9 cellular contexts compared by ENCODE assay signal in genomic region chr5:132691755-132692631, GRCh38. TPM values are rescaled to one million over a fixed set of nuclear protein-coding genes. Genes with fewer than 3 reads are reported as not detected.
DNase-seq lines count a peak whose midpoint lies in the region; ATAC-seq, FAIRE-seq and TF ChIP-seq lines count a peak whose summit lies in the region.
"Not testable (repeated sequence)": the region's sequence is repeated elsewhere in the genome, so short reads cannot be mapped to it uniquely, and the experiment has no call there.
"Had no signal": no experiment of that assay in that cellular context is flagged by ENCODE, and none has a peak within 500 bp of the region (broad histone marks: within the 10 kb centered on the region; RNA-seq: fewer than 3 reads in every experiment).

No MANE protein-coding gene starts in this region.

- not testable (repeated sequence) for H3K4me3 ChIP-seq in astrocyte (ENCODE audit: insufficient read depth, low read depth, low read length)

- peak overlapping the region; percentile 63 for H3K27ac ChIP-seq in KOPT-K1 (ENCODE audit: low read depth, low read length, poor library complexity, severe bottlenecking)
- not testable (repeated sequence) for H3K27ac ChIP-seq in astrocyte (ENCODE audit: low read depth, low read length)
- H3K27ac ChIP-seq in epithelial cell of prostate, result peak overlapping the region; percentile 2

- not testable (repeated sequence) for DNase-seq in activated CD8-positive, alpha-beta T cell treated with anti-CD3 and anti-CD28 coated beads, Interleukin-2, amount 10 ng/mL, durations not matched to agents 7 days and 5 days; astrocyte (ENCODE audit: low read depth); epithelial cell of prostate (ENCODE audit: low read depth, low spot score); natural killer cell treated with Interleukin-12 subunit alpha and Interleukin-12 subunit beta and Interleukin-15 and Interleukin-18, amount 100 ng/mL, for 72 hours (ENCODE audit: low spot score)

- CTCF ChIA-PET in activated CD8-positive, alpha-beta T cell treated with anti-CD3 and anti-CD28 coated beads, Interleukin-2, amount 10 ng/mL, durations not matched to agents 7 days and 5 days (lab: Charles Lee), result interaction anchor here (0.8 kb wide), 1 partner anchor 165 kb away, joined by 3 read pairs; no protein-coding TSS in a partner anchor

- not testable (repeated sequence) for H2AFZ ChIP-seq in astrocyte (ENCODE audit: low read depth, low read length)

- H3K4me3 Mint-ChIP-seq in T-helper 1 cell treated with Interleukin-12 subunit alpha and Interleukin-12 subunit beta and Interleukin-4 antibody, amounts not matched to agents 30 μg/mL and 1 μg/mL, for 36 hours; activated CD8-positive, alpha-beta T cell treated with anti-CD3 and anti-CD28 coated beads, Interleukin-2, amount 10 ng/mL, durations not matched to agents 7 days and 5 days; astrocyte (ENCODE audit: unreplicated experiment): not testable (repeated sequence)
- H3K4me3 Mint-ChIP-seq in natural killer cell treated with Interleukin-12 subunit alpha and Interleukin-12 subunit beta and Interleukin-15 and Interleukin-18, amount 100 ng/mL, for 72 hours, result peak overlapping the region; percentile 19

- not testable (repeated sequence) for H3K4me1 ChIP-seq in astrocyte (ENCODE audit: insufficient read depth, low read length)

- H3K9ac ChIP-seq in astrocyte (ENCODE audit: low read length), result not testable (repeated sequence)

- TF ChIP-seq CTCF in astrocyte (IDR thresholded peaks at IDR 0.05; ENCODE audit: insufficient read depth, low read depth, low read length), result not testable (repeated sequence)

- H3K9me3 ChIP-seq in KOPT-K1 (ENCODE audit: insufficient read depth, low read length, poor library complexity, severe bottlenecking); astrocyte (ENCODE audit: insufficient read depth, low read depth, low read length): not testable (repeated sequence)

- not testable (repeated sequence) for H3K4me2 ChIP-seq in astrocyte (ENCODE audit: low read length)

- peak; percentile 57 for ATAC-seq in GM18511 (IDR thresholded peaks at IDR 0.05; ENCODE audit: unreplicated experiment)
- ATAC-seq in activated CD8-positive, alpha-beta T cell treated with anti-CD3 and anti-CD28 coated beads, Interleukin-2, amount 10 ng/mL, durations not matched to agents 7 days and 5 days; natural killer cell treated with Interleukin-12 subunit alpha and Interleukin-12 subunit beta and Interleukin-15 and Interleukin-18, amount 100 ng/mL, for 72 hours: not testable (repeated sequence)

- H3K4me1 Mint-ChIP-seq in T-helper 1 cell treated with Interleukin-12 subunit alpha and Interleukin-12 subunit beta and Interleukin-4 antibody, amounts not matched to agents 30 μg/mL and 1 μg/mL, for 36 hours (ENCODE audit: low read depth), result peaks cover 24% of the 10 kb centered on the region
- H3K4me1 Mint-ChIP-seq in activated CD8-positive, alpha-beta T cell treated with anti-CD3 and anti-CD28 coated beads, Interleukin-2, amount 10 ng/mL, durations not matched to agents 7 days and 5 days (ENCODE audit: low read depth), result peaks cover 38% of the 10 kb centered on the region
- H3K4me1 Mint-ChIP-seq in astrocyte (ENCODE audit: low read depth, unreplicated experiment), result not testable (repeated sequence)
- peaks cover 23 to 29% of the 10 kb centered on the region in 2 donors for H3K4me1 Mint-ChIP-seq in natural killer cell treated with Interleukin-12 subunit alpha and Interleukin-12 subunit beta and Interleukin-15 and Interleukin-18, amount 100 ng/mL, for 72 hours (ENCODE audit: low read depth in 2 of 2)

- not testable (repeated sequence) for FAIRE-seq in astrocyte (lab: Jason Lieb, UNC)

- not testable (repeated sequence) for H3K27me3 ChIP-seq in astrocyte (ENCODE audit: insufficient read depth, low read length)

- H3K36me3 ChIP-seq in KOPT-K1 (ENCODE audit: insufficient read depth, low read length), result peaks cover 12% of the 10 kb centered on the region
- H3K36me3 ChIP-seq in astrocyte (ENCODE audit: insufficient read depth, low read length), result not testable (repeated sequence)

- H3K27ac Mint-ChIP-seq in T-helper 1 cell treated with Interleukin-12 subunit alpha and Interleukin-12 subunit beta and Interleukin-4 antibody, amounts not matched to agents 30 μg/mL and 1 μg/mL, for 36 hours, result peak overlapping the region; percentile 9
- H3K27ac Mint-ChIP-seq in activated CD8-positive, alpha-beta T cell treated with anti-CD3 and anti-CD28 coated beads, Interleukin-2, amount 10 ng/mL, durations not matched to agents 7 days and 5 days, result peak overlapping the region; percentile 53
- H3K27ac Mint-ChIP-seq in astrocyte (ENCODE audit: unreplicated experiment), result peak overlapping the region; percentile 56
- peak overlapping the region in 1 of 2 donors; percentile 13 for H3K27ac Mint-ChIP-seq in natural killer cell treated with Interleukin-12 subunit alpha and Interleukin-12 subunit beta and Interleukin-15 and Interleukin-18, amount 100 ng/mL, for 72 hours

- H3K79me2 ChIP-seq in astrocyte (ENCODE audit: insufficient read depth, low read length), result not testable (repeated sequence)

- not testable (repeated sequence) for H3K27me3 Mint-ChIP-seq in T-helper 1 cell treated with Interleukin-12 subunit alpha and Interleukin-12 subunit beta and Interleukin-4 antibody, amounts not matched to agents 30 μg/mL and 1 μg/mL, for 36 hours (ENCODE audit: low read depth); activated CD8-positive, alpha-beta T cell treated with anti-CD3 and anti-CD28 coated beads, Interleukin-2, amount 10 ng/mL, durations not matched to agents 7 days and 5 days (ENCODE audit: low read depth); astrocyte (ENCODE audit: low read depth, unreplicated experiment); natural killer cell treated with Interleukin-12 subunit alpha and Interleukin-12 subunit beta and Interleukin-15 and Interleukin-18, amount 100 ng/mL, for 72 hours

- H4K20me1 ChIP-seq in astrocyte (ENCODE audit: insufficient read depth, low read length), result not testable (repeated sequence)

- peaks cover 14% of the 10 kb centered on the region for H3K36me3 Mint-ChIP-seq in T-helper 1 cell treated with Interleukin-12 subunit alpha and Interleukin-12 subunit beta and Interleukin-4 antibody, amounts not matched to agents 30 μg/mL and 1 μg/mL, for 36 hours (ENCODE audit: low read depth)
- peaks cover 21% of the 10 kb centered on the region for H3K36me3 Mint-ChIP-seq in activated CD8-positive, alpha-beta T cell treated with anti-CD3 and anti-CD28 coated beads, Interleukin-2, amount 10 ng/mL, durations not matched to agents 7 days and 5 days (ENCODE audit: low read depth)
- H3K36me3 Mint-ChIP-seq in astrocyte (ENCODE audit: low read depth, unreplicated experiment); natural killer cell treated with Interleukin-12 subunit alpha and Interleukin-12 subunit beta and Interleukin-15 and Interleukin-18, amount 100 ng/mL, for 72 hours: not testable (repeated sequence)

- POLR2A ChIA-PET in activated CD8-positive, alpha-beta T cell treated with anti-CD3 and anti-CD28 coated beads, Interleukin-2, amount 10 ng/mL, durations not matched to agents 7 days and 5 days (lab: Charles Lee), result not testable (repeated sequence)

- H3K9me3 Mint-ChIP-seq in T-helper 1 cell treated with Interleukin-12 subunit alpha and Interleukin-12 subunit beta and Interleukin-4 antibody, amounts not matched to agents 30 μg/mL and 1 μg/mL, for 36 hours; activated CD8-positive, alpha-beta T cell treated with anti-CD3 and anti-CD28 coated beads, Interleukin-2, amount 10 ng/mL, durations not matched to agents 7 days and 5 days (ENCODE audit: insufficient read depth); astrocyte (ENCODE audit: unreplicated experiment); natural killer cell treated with Interleukin-12 subunit alpha and Interleukin-12 subunit beta and Interleukin-15 and Interleukin-18, amount 100 ng/mL, for 72 hours: not testable (repeated sequence)

RNA-seq across cellular contexts. Expression of gene IL4, which starts 18.2 kb away (rescaled TPM):
- not detected for total RNA-seq in activated CD8-positive, alpha-beta T cell treated with anti-CD3 and anti-CD28 coated beads, Interleukin-2, amount 10 ng/mL, durations not matched to agents 7 days and 5 days
- not detected in 2 replicates for total RNA-seq in astrocyte
- total RNA-seq in natural killer cell treated with Interleukin-12 subunit alpha and Interleukin-12 subunit beta and Interleukin-15 and Interleukin-18, amount 100 ng/mL, for 72 hours, result 1 to 10 TPM in 1 of 2 donors, not detected in 1; 2.6 TPM
- total RNA-seq: B cell, GM23338 had no signal

RNA-seq across cellular contexts. Expression of gene IL13, which starts 34.0 kb away (rescaled TPM):
- 1 to 10 TPM; 1.4 to 1.6 TPM for total RNA-seq in activated CD8-positive, alpha-beta T cell treated with anti-CD3 and anti-CD28 coated beads, Interleukin-2, amount 10 ng/mL, durations not matched to agents 7 days and 5 days
- not detected in 2 replicates for total RNA-seq in astrocyte
- 10 to 100 TPM in 1 of 2 donors, 1 to 10 TPM in 1; 8.4 to 19.6 TPM for total RNA-seq in natural killer cell treated with Interleukin-12 subunit alpha and Interleukin-12 subunit beta and Interleukin-15 and Interleukin-18, amount 100 ng/mL, for 72 hours
- total RNA-seq: GM23338 had no signal

RNA-seq across cellular contexts. Expression of gene KIF3A, which starts 45.4 kb away (rescaled TPM):
- 10 to 100 TPM; 14.0 to 15.7 TPM for total RNA-seq in activated CD8-positive, alpha-beta T cell treated with anti-CD3 and anti-CD28 coated beads, Interleukin-2, amount 10 ng/mL, durations not matched to agents 7 days and 5 days
- 25.4 and 25.6 TPM in 2 replicates for total RNA-seq in astrocyte
- total RNA-seq in natural killer cell treated with Interleukin-12 subunit alpha and Interleukin-12 subunit beta and Interleukin-15 and Interleukin-18, amount 100 ng/mL, for 72 hours, result 10 to 100 TPM; 17.4 to 34.5 TPM

RNA-seq across cellular contexts. Expression of gene CCNI2, which starts 55.2 kb away (rescaled TPM):
- total RNA-seq in activated CD8-positive, alpha-beta T cell treated with anti-CD3 and anti-CD28 coated beads, Interleukin-2, amount 10 ng/mL, durations not matched to agents 7 days and 5 days, result 1 to 10 TPM; 8.3 to 9.5 TPM
- total RNA-seq in astrocyte, result 0.16 and 0.24 TPM in 2 replicates
- total RNA-seq in natural killer cell treated with Interleukin-12 subunit alpha and Interleukin-12 subunit beta and Interleukin-15 and Interleukin-18, amount 100 ng/mL, for 72 hours, result 1 to 10 TPM; 1.1 to 3.9 TPM
